In genomic region chr22:42947211-42947990, GRCh38 we compare ENCODE assay signal across 1 cellular context.
TF ChIP-seq lines count a peak whose summit lies in the region.

No MANE protein-coding gene starts in this region.

TF ChIP-seq in HEK293, 187 proteins besides CTCF, POLR2A, EP300 and RAD21 (continued from another document):
- TF ChIP-seq PATZ1 (tag by site-specific recombination; IDR thresholded peaks at IDR 0.05) (peak; percentile 81), ZNF701 (tag by site-specific recombination; IDR thresholded peaks at IDR 0.05) (no peak), ZNF146 (tag by site-specific recombination; IDR thresholded peaks at IDR 0.05) (no peak), ZBTB8A (tag by site-specific recombination; IDR thresholded peaks at IDR 0.05) (peak; percentile 48; the same call in 1 of the 2 replicates), ZNF585B (tag by site-specific recombination; IDR thresholded peaks at IDR 0.05) (no peak)
